In genomic region chr3:12558706-12559105, GRCh38 we compare ENCODE assay signal across 2 cellular contexts.
TF ChIP-seq lines count a peak whose summit lies in the region.

No MANE protein-coding gene starts in this region.

TF ChIP-seq in SK-N-SH, 30 proteins besides CTCF, POLR2A, EP300 and RAD21 (continued from another document):
- TF ChIP-seq TCF12 (IDR thresholded peaks at IDR 0.05), result no peak
- TF ChIP-seq FOXJ3 (CRISPR knock-in tag; IDR thresholded peaks at IDR 0.05), result no peak
- TF ChIP-seq REST (IDR thresholded peaks at IDR 0.05; ENCODE audit: low read depth, low read length), result no peak
- no peak for TF ChIP-seq ZBTB33 (IDR thresholded peaks at IDR 0.05; ENCODE audit: borderline replicate concordance, low read depth)

TF ChIP-seq in SK-N-SH treated with all-trans-retinoic acid at 6 μM for 48 hours, 23 proteins besides CTCF, POLR2A, EP300 and RAD21 (continued from another document):
- TF ChIP-seq TSHZ2 (CRISPR knock-in tag; IDR thresholded peaks at IDR 0.05), result no peak
- TF ChIP-seq OSR1 (CRISPR knock-in tag; IDR thresholded peaks at IDR 0.05), result no peak
- TF ChIP-seq, protein P1, sequence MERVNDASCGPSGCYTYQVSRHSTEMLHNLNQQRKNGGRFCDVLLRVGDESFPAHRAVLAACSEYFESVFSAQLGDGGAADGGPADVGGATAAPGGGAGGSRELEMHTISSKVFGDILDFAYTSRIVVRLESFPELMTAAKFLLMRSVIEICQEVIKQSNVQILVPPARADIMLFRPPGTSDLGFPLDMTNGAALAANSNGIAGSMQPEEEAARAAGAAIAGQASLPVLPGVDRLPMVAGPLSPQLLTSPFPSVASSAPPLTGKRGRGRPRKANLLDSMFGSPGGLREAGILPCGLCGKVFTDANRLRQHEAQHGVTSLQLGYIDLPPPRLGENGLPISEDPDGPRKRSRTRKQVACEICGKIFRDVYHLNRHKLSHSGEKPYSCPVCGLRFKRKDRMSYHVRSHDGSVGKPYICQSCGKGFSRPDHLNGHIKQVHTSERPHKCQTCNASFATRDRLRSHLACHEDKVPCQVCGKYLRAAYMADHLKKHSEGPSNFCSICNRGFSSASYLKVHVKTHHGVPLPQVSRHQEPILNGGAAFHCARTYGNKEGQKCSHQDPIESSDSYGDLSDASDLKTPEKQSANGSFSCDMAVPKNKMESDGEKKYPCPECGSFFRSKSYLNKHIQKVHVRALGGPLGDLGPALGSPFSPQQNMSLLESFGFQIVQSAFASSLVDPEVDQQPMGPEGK (CRISPR knock-in tag; IDR thresholded peaks at IDR 0.05; ENCODE audit: borderline replicate concordance), result no peak
- TF ChIP-seq PPARA (CRISPR knock-in tag; IDR thresholded peaks at IDR 0.05; ENCODE audit: borderline replicate concordance), result no peak
- TF ChIP-seq CSDC2 (CRISPR knock-in tag; IDR thresholded peaks at IDR 0.05), result no peak
- TF ChIP-seq TOX (CRISPR knock-in tag; IDR thresholded peaks at IDR 0.05; ENCODE audit: borderline replicate concordance), result no peak
- TF ChIP-seq RARB (CRISPR knock-in tag; IDR thresholded peaks at IDR 0.05), result no peak
